8 cellular contexts compared by ENCODE assay signal in the genomic region with DNA sequence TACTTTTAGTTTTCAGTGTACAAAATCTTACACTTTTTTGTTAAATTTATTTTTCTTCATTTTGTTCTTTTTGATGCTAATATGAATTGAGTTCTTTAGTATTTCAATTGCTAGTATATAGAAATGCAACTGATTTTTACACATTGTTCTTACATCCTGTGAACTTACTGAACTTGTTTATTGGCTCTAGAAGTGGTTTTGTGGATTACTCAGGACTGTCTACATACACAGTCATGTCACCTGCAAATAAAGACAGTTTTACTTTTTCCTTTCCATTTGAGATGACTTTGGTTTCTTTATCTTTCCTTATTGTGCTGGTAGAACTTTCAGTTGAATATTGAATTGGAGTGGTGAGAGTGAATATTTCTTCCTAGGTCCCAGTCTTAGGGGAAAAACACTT. TPM values are rescaled to one million over a fixed set of nuclear protein-coding genes. Genes with fewer than 3 reads are reported as not detected.
"Had no signal": no experiment of that assay in that cellular context is flagged by ENCODE, and none has a peak within 500 bp of the region (broad histone marks: within the 10 kb centered on the region; RNA-seq: fewer than 3 reads in every experiment).

No MANE protein-coding gene starts in this region.

- FAIRE-seq: H1, H54, HepG2 had no signal

- ATAC-seq: GM23338, HepG2 had no signal

- H3K4me3 ChIP-seq: GM23338 had no signal

- H3K27ac ChIP-seq: HL-60 had no signal

- DNase-seq: H9, HCEC 1CT, KBM-7 had no signal

- H2AFZ ChIP-seq: GM23338 had no signal

- H3K4me2 ChIP-seq: GM23338 had no signal

RNA-seq across cellular contexts. Expression of gene ANXA10, which starts 40.8 kb away (rescaled TPM):
- total RNA-seq: GM23338, H1, H9, HepG2 had no signal
